ENCODE assay signal across 8 cellular contexts in genomic region chr1:180269848-180270766, GRCh38. TPM values are rescaled to one million over a fixed set of nuclear protein-coding genes. Genes with fewer than 3 reads are reported as not detected.
A peak's percentile ranks its signal among the peaks of the same experiment; 100 is the strongest.
DNase-seq lines count a peak whose midpoint lies in the region; ATAC-seq and TF ChIP-seq lines count a peak whose summit lies in the region.

No MANE protein-coding gene starts in this region.

- H3T11ph ChIP-seq in H9 (ENCODE audit: low read length) = no peak overlapping the region

- H3K14ac ChIP-seq in H9 (ENCODE audit: insufficient read depth, low read length) = no peak overlapping the region

- no peak overlapping the region for H2AK5ac ChIP-seq in H9 (ENCODE audit: insufficient read length, low read length)

- in situ Hi-C loops in KBM-7 (cut with MboI; ENCODE audit: low pct_unique_long_range_greater_than_20kb, low sequenced_read_pairs) = no loop called here

- peaks cover 2% of the 10 kb centered on the region for H3K27me3 Mint-ChIP-seq in H9 (ENCODE audit: low read depth)

- peaks cover 2% of the 10 kb centered on the region for H3K36me3 ChIP-seq in OCI-LY1 (ENCODE audit: insufficient read depth, low read length)
- H3K36me3 ChIP-seq in MG63 = peaks cover 20% of the 10 kb centered on the region

- H3K18ac ChIP-seq in H9 (ENCODE audit: insufficient read length, low read depth, low read length) = no peak overlapping the region

- no peaks in the 10 kb centered on the region for H3K23me2 ChIP-seq in H9 (ENCODE audit: insufficient read length, low read depth, low read length, poor library complexity, severe bottlenecking)

- peak overlapping the region; percentile 52 to 94 (median 76) for H3K27ac Mint-ChIP-seq in H9

- H3K4me1 ChIP-seq in H9 (ENCODE audit: insufficient read depth, low read length) (peaks cover 8% of the 10 kb centered on the region; the same call in 1 of the 2 replicates), OCI-LY1 (ENCODE audit: insufficient read depth, low read length, severe bottlenecking) (no peaks in the 10 kb centered on the region)

- DNase-seq in H9 (peak; percentile 67), fibroblast of villous mesenchyme (ENCODE audit: low read depth) (no peak), posterior vena cava (ENCODE audit: low spot score) (peak; percentile 76), KBM-7 (no peak), MG63 (no peak)
- no peak for DNase-seq in stimulated activated CD4-positive, alpha-beta T cell treated with anti-CD3 and anti-CD28 coated beads, Interleukin-4, amount 100 ng/mL, for 24 hours

- H2BK5ac ChIP-seq in H9 (ENCODE audit: insufficient read length, low read length) = no peak overlapping the region

- H3K4me3 ChIP-seq in OCI-LY1 (ENCODE audit: low read depth, low read length, poor library complexity, severe bottlenecking) (no peak overlapping the region), fibroblast of villous mesenchyme (ENCODE audit: low read depth, low read length) (no peak overlapping the region), MG63 (no peak overlapping the region)

- H3K23ac ChIP-seq in H9 (ENCODE audit: insufficient read length, low read depth, low read length) = no peak overlapping the region

- no peaks in the 10 kb centered on the region for H3K9me2 ChIP-seq in OCI-LY1 (ENCODE audit: low read depth, low read length)

- ATAC-seq in HG02642 (IDR thresholded peaks at IDR 0.05; ENCODE audit: poor library complexity, unreplicated experiment) = no peak

- H3K56ac ChIP-seq in H9 (ENCODE audit: insufficient read length, low read depth, low read length) = no peak overlapping the region

- H3K9me3 ChIP-seq in H9 (ENCODE audit: control insufficient read depth, low read depth, low read length) (no peaks in the 10 kb centered on the region), OCI-LY1 (ENCODE audit: low read length) (no peaks in the 10 kb centered on the region), MG63 (no peaks in the 10 kb centered on the region)

- H4K20me1 ChIP-seq in H9 (ENCODE audit: control insufficient read depth, insufficient read depth, insufficient read length) (no peaks in the 10 kb centered on the region), OCI-LY1 (ENCODE audit: insufficient read depth, low read length) (no peaks in the 10 kb centered on the region)

- H3K27ac ChIP-seq in H9 (ENCODE audit: insufficient read length, low read depth, low read length) (no peak overlapping the region), OCI-LY1 (ENCODE audit: low read depth, low read length, poor library complexity, severe bottlenecking) (no peak overlapping the region)

- no peak overlapping the region for H2BK15ac ChIP-seq in H9 (ENCODE audit: low read depth, low read length)

- no peak overlapping the region for H2BK120ac ChIP-seq in H9 (ENCODE audit: low read depth, low read length, poor library complexity, severe bottlenecking)

- H3K36me3 Mint-ChIP-seq in H9 (ENCODE audit: insufficient read depth in 1 of 3, low read depth in 3 of 3) = peaks cover 20 to 27% (median 24%) of the 10 kb centered on the region in 3 experiments

- WGBS in H9 (ENCODE audit: extremely low coverage, insufficient read length, low lambda C conversion rate) = no CpG with 5 or more reads among the region's 13 CpGs

- H3K4me1 Mint-ChIP-seq in H9 = peaks cover 53 to 65% of the 10 kb centered on the region in 2 experiments

- no peaks in the 10 kb centered on the region for H3K27me3 ChIP-seq in H9 (ENCODE audit: insufficient read depth, low read length)
- 0 out of 2 replicates have a peak, but pooled peaks cover 6% of the 10 kb centered on the region for H3K27me3 ChIP-seq in OCI-LY1 (ENCODE audit: insufficient read depth, low read length)
- H3K27me3 ChIP-seq in MG63 = no peaks in the 10 kb centered on the region

- H3K4me2 ChIP-seq in H9 (ENCODE audit: insufficient read depth, insufficient read length, low read length) = no peak overlapping the region
- no peak overlapping the region for H3K4me2 ChIP-seq in OCI-LY1 (ENCODE audit: low read length)

- H3K4ac ChIP-seq in H9 (ENCODE audit: low read depth, low read length) = no peak overlapping the region

- intact Hi-C loops in posterior vena cava (cut with DNase I) = no loop called here

- no peak overlapping the region for H2BK20ac ChIP-seq in H9 (ENCODE audit: low read depth, low read length, poor library complexity, severe bottlenecking)

- H3K79me1 ChIP-seq in H9 (ENCODE audit: insufficient read depth, low read depth, low read length, poor library complexity, severe bottlenecking) = no peaks in the 10 kb centered on the region

- H3K9ac ChIP-seq in H9 (ENCODE audit: extremely low read depth, insufficient read length, low read length) (no peak overlapping the region), OCI-LY1 (ENCODE audit: low read length) (no peak overlapping the region)

- H4K8ac ChIP-seq in H9 (replicated peaks; ENCODE audit: insufficient read length, low read depth, low read length) = no peak overlapping the region

- H3F3A ChIP-seq in OCI-LY1 (ENCODE audit: insufficient read depth, low read length) = no peaks in the 10 kb centered on the region

- TF ChIP-seq CTCF in H9 (conservative IDR thresholded peaks at IDR 0.05) = peak; percentile 61
- TF ChIP-seq CTCF in OCI-LY1 (IDR thresholded peaks at IDR 0.05; ENCODE audit: low read length) = peak; percentile 8; the same call in 1 of the 2 replicates
- TF ChIP-seq CTCF in fibroblast of villous mesenchyme (IDR thresholded peaks at IDR 0.05; ENCODE audit: insufficient read depth, low read depth, low read length) = peak; percentile 50

- H4K5ac ChIP-seq in H9 (ENCODE audit: insufficient read length, low read depth, low read length) = no peak overlapping the region

- peak overlapping the region in 1 of 2 experiments; percentile 50; a peak in 1 of 5 replicates for H3K4me3 Mint-ChIP-seq in H9

- no peaks in the 10 kb centered on the region for H3K79me2 ChIP-seq in H9 (ENCODE audit: insufficient read depth, low read length)
- H3K79me2 ChIP-seq in OCI-LY1 (ENCODE audit: insufficient read depth, low read length) = no peaks in the 10 kb centered on the region

- peaks cover 0 to 2% of the 10 kb centered on the region in 2 experiments; a peak in 1 of 5 replicates for H3K9me3 Mint-ChIP-seq in H9

- H2AFZ ChIP-seq in H9 (ENCODE audit: low read length) (no peak overlapping the region), OCI-LY1 (ENCODE audit: low read length) (no peak overlapping the region)

- H4K91ac ChIP-seq in H9 (ENCODE audit: insufficient read length, low read depth, low read length) = no peak overlapping the region

- no peak overlapping the region for H2BK12ac ChIP-seq in H9 (ENCODE audit: insufficient read length, low read depth, low read length)

RNA-seq across cellular contexts. Expression of gene LHX4, which starts 40.0 kb away (rescaled TPM):
- total RNA-seq in H9 (2021) = 1.9 and 2.0 TPM in 2 replicates
- 0.32 and 0.86 TPM in 2 replicates for total RNA-seq in fibroblast of villous mesenchyme
- total RNA-seq in posterior vena cava = not detected
- total RNA-seq in MG63 (2014; rRNA removed; shearing (Covaris generic); ENCODE audit: low replicate concordance) = 0.13 TPM in 1 of 2 replicates, not detected in the other

Comparison
In these comparisons a context has a peak if more than half of its experiments do, and no peak if none do; other contexts are left out.
1. DNase-seq: peak in H9 (single experiment) and posterior vena cava (single experiment); none in fibroblast of villous mesenchyme (single experiment), KBM-7 (single experiment), stimulated activated CD4-positive, alpha-beta T cell treated with anti-CD3 and anti-CD28 coated beads, Interleukin-4, amount 100 ng/mL, for 24 hours (single experiment) and MG63 (single experiment).
2. CTCF ChIP-seq: peak in every context shown above with its lines; median percentile 61 in H9; 50 in fibroblast of villous mesenchyme; 8 in OCI-LY1.